Comparison of ENCODE assay signal across 8 cellular contexts in the genomic region with DNA sequence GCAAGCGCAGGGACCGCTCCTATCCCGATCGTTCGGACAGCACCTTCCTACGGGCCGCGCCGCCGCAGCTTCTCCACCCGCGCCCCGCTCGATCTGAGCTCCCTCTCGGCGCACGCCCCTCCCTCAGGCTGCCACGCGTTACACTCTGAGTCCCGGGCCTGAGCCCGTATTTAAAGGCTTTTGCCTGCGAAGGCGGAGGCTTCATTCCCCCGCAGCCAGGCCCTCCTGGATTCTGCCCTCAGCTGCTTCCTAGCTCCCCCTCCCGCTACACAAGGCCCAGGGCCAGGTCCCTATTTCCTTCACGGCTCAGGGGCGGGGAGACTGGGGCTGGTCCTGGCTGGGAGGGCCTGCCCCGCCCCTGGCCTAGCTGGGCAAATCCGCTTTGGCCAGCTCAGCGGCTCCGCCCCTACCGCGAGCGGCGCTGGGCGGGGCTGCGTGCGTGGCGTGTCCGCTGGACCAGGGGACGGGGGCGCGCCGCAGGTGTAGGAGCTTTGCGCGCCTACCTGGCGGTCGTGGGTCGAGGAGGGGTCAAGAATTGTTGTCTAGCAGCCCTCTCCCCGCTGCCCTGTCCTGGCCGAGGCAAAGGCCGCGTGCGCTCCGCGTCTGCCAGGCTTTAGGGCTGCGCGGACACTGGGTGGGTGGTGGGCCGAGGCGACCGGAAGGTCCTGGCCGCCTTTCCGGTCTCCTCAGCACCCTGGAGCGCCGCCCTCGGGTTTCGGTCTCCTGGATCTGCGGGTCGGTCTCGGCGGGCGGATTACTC. TPM values are rescaled to one million over a fixed set of nuclear protein-coding genes. Genes with fewer than 3 reads are reported as not detected.
DNase-seq lines count a peak whose midpoint lies in the region; ATAC-seq, FAIRE-seq and TF ChIP-seq lines count a peak whose summit lies in the region.

A gene (minus strand): TSS at position 144 of the 760 bp plus-strand sequence. CDS start 5,927 bp downstream, outside the sequence.

- H3K9ac ChIP-seq in kidney (ENCODE audit: low read length in 2 of 2) = peak within 1 kb of the TSS; percentile 80 to 94

- H3K27ac ChIP-seq in kidney (ENCODE audit: low read depth in 2 of 2, low read length in 2 of 2) = peak within 1 kb of the TSS; percentile 98 to 99

- peaks cover 0 to 3% of the 10 kb centered on the region in 2 donors for H3K36me3 ChIP-seq in kidney (ENCODE audit: control insufficient read depth in 1 of 2, insufficient read depth in 2 of 2, low read length in 2 of 2)

- peak; percentile 9 for TF ChIP-seq CTCF in kidney (IDR thresholded peaks at IDR 0.05; ENCODE audit: borderline replicate concordance, extremely low read depth, insufficient read depth)

- DNase-seq in Ammon's horn (ENCODE audit: low spot score) (peak; percentile 99), NCI-H510A (lab: John Stamatoyannopoulos, UW) (peak; percentile 92), cerebellum (ENCODE audit: low spot score) (peak; percentile 99), kidney (peak; percentile 99)
- peak; percentile 82 for DNase-seq in activated CD4-positive, alpha-beta T cell treated with anti-CD3 and anti-CD28 coated beads for 1 hour
- peak; percentile 96 for DNase-seq in stimulated activated CD4-positive, alpha-beta T cell treated with anti-CD3 and anti-CD28 coated beads, Interleukin-15, amount 100 ng/mL, for 24 hours

- H3K4me3 ChIP-seq in kidney (ENCODE audit: low read length in 2 of 2) = peak within 1 kb of the TSS; percentile 91 to 95

- no peaks in the 10 kb centered on the region for H3K9me3 ChIP-seq in kidney (ENCODE audit: control insufficient read depth in 1 of 2, low read length in 2 of 2)

- intact Hi-C loops in kidney (cut with DNase I) = no loop called here

- peak; percentile 96 for ATAC-seq in HG03432 (IDR thresholded peaks at IDR 0.05; ENCODE audit: unreplicated experiment)

- peaks cover 5% of the 10 kb centered on the region in 2 donors for H3K4me1 ChIP-seq in kidney (ENCODE audit: control insufficient read depth in 1 of 2, insufficient read depth in 1 of 2, low read depth in 1 of 2, low read length in 2 of 2)

- TF ChIP-seq POLR2A in GM19099 (IDR thresholded peaks at IDR 0.05; ENCODE audit: extremely low read depth, insufficient read length, low read depth) = peak; percentile 81

- FAIRE-seq in kidney (lab: Jason Lieb, UNC) = peak; percentile 78

RNA-seq across cellular contexts. Expression of the gene that starts here (rescaled TPM):
- total RNA-seq in cerebellum (20.3 TPM), kidney (79.4 TPM)
- polyA plus RNA-seq in kidney (ENCODE audit: insufficient read depth, low read depth, low replicate concordance) = 28.2 TPM

Comparison
In these comparisons a context has a peak if more than half of its experiments do, and no peak if none do; other contexts are left out.
1. Peak in every context shown above with its lines: DNase-seq, ATAC-seq, H3K4me3 ChIP-seq and H3K27ac ChIP-seq.